In genomic region chr17:11178576-11178975, GRCh38 we compare ENCODE assay signal across 25 cellular contexts.
"Had no signal": no experiment of that assay in that cellular context is flagged by ENCODE, and none has a peak within 500 bp of the region (broad histone marks: within the 10 kb centered on the region; RNA-seq: fewer than 3 reads in every experiment).

No MANE protein-coding gene starts in this region.

- H3K36me3 ChIP-seq: heart right ventricle, left ventricle myocardium inferior, neutrophil, spleen, tibial nerve, upper lobe of right lung, vagina had no signal

- H3K27me3 ChIP-seq: heart right ventricle, neutrophil, spleen, testis, tibial nerve, upper lobe of right lung, vagina had no signal

- H3K9me3 ChIP-seq: neutrophil, psoas muscle, testis, tibial nerve, upper lobe of right lung, vagina had no signal

- H3K4me3 ChIP-seq: heart right ventricle, left ventricle myocardium inferior, lung, psoas muscle, spleen, testis, tibial nerve, upper lobe of right lung, vagina had no signal

- FAIRE-seq: endometrium, frontal cortex, islet of Langerhans had no signal

- H3K4me1 ChIP-seq: heart right ventricle, left ventricle myocardium inferior, psoas muscle, spleen, tibial nerve, upper lobe of right lung, vagina had no signal

- DNase-seq: effector memory CD4-positive, alpha-beta T cell; heart right ventricle; hypothalamus; kidney glomerular epithelial cell; left ventricle myocardium inferior; mesenchymal stem cell; naive thymus-derived CD4-positive, alpha-beta T cell; psoas muscle; spleen; stimulated activated CD4-positive, alpha-beta T cell treated with anti-CD3 and anti-CD28 coated beads, Interleukin-15, amount 100 ng/mL, for 24 hours; stimulated activated CD4-positive, alpha-beta T cell treated with anti-CD3 and anti-CD28 coated beads, Interleukin-1b, Interleukin-23, amount 100 ng/mL, for 48 hours; stimulated activated CD4-positive, alpha-beta T cell treated with anti-CD3 and anti-CD28 coated beads, Interleukin-4, amount 100 ng/mL, for 24 hours; stimulated activated naive CD8-positive, alpha-beta T cell treated with anti-CD3 and anti-CD28 coated beads, Interleukin-15, amount 100 ng/mL, for 72 hours; testis; upper lobe of right lung had no signal

- H3K27ac ChIP-seq: heart right ventricle, left ventricle myocardium inferior, neutrophil, psoas muscle, spleen, testis, tibial nerve, upper lobe of right lung, vagina had no signal

- ATAC-seq: esophagus mucosa; heart right ventricle; naive thymus-derived CD4-positive, alpha-beta T cell; psoas muscle; sciatic nerve; stimulated activated memory B cell treated with anti-CD40 and anti-IgM and Interleukin-4, amounts not matched to agents 10 μg/mL and 1 μg/mL and 100 μg/mL, for 72 hours; stimulated activated naive CD8-positive, alpha-beta T cell treated with anti-CD3 and anti-CD28 coated beads, Interleukin-15, amount 100 ng/mL, for 72 hours; upper lobe of right lung had no signal
